ENCODE assay signal across 8 cellular contexts in genomic region chr10:91887075-91887899, GRCh38. TPM values are rescaled to one million over a fixed set of nuclear protein-coding genes. Genes with fewer than 3 reads are reported as not detected.
DNase-seq lines count a peak whose midpoint lies in the region; ATAC-seq and TF ChIP-seq lines count a peak whose summit lies in the region.

No MANE protein-coding gene starts in this region.

- no peak overlapping the region for H3K27ac ChIP-seq in PC-9

- peak overlapping the region; percentile 47; the same call in 1 of the 2 replicates for H3K4me3 ChIP-seq in PC-9
- H3K4me3 ChIP-seq in retinal pigment epithelial cell (ENCODE audit: low read length), result peak overlapping the region; percentile 55

- BruUV-seq in PC-9 (replicated peaks; lab: Mats Ljungman, UMichigan), result no TSS peak

- DNase-seq in GM13976 (ENCODE audit: low spot score) (peak; percentile 68), PC-9 (no peak), astrocyte of the hippocampus (ENCODE audit: low read depth, low spot score) (peak; percentile 82), iPS DF 4.7 (ENCODE audit: extremely low read depth, low spot score) (peak; percentile 85), retinal pigment epithelial cell (ENCODE audit: low read depth) (peak; percentile 48), SIG-M5 (lab: John Stamatoyannopoulos, UW) (no peak)

- no peaks in the 10 kb centered on the region for H3K79me2 ChIP-seq in PC-9 (ENCODE audit: low read depth)

- no peaks in the 10 kb centered on the region for H3K9me2 ChIP-seq in PC-9 (ENCODE audit: insufficient read depth)

- H3K4me2 ChIP-seq in PC-9, result peak overlapping the region; percentile 76

- CTCF ChIA-PET in PC-9 (lab: Charles Lee), result no interaction called here

- no peaks in the 10 kb centered on the region for H3K36me3 ChIP-seq in PC-9 (ENCODE audit: low read depth)

- H4K20me1 ChIP-seq in PC-9 (ENCODE audit: insufficient read depth), result no peaks in the 10 kb centered on the region

- peaks cover 10% of the 10 kb centered on the region; the same call in 1 of the 2 replicates for H3F3A ChIP-seq in PC-9 (ENCODE audit: insufficient read depth, low read depth)

- no peaks in the 10 kb centered on the region for H3K27me3 ChIP-seq in PC-9 (ENCODE audit: insufficient read depth, low read depth)

- in situ Hi-C loops in GM13976 (cut with MboI; ENCODE audit: low sequenced_read_pairs, unreplicated experiment), result no loop called here

- intact Hi-C loops in PC-9 (cut with micrococcal nuclease; ENCODE audit: unreplicated experiment), result no loop called here

- peaks cover 13% of the 10 kb centered on the region; the same call in 1 of the 2 replicates for H3K4me1 ChIP-seq in PC-9 (replicated peaks; ENCODE audit: insufficient read depth)

- POLR2A ChIA-PET in PC-9 (lab: Charles Lee; ENCODE audit: unreplicated experiment), result interaction anchor here (0.5 to 0.7 kb wide), 2 partner anchors 21 to 1125 kb away, joined by 3 to 4 read pairs; no protein-coding TSS in a partner anchor

- ATAC-seq in GM21367 (IDR thresholded peaks at IDR 0.05; ENCODE audit: unreplicated experiment), result no peak
- no peak for ATAC-seq in GM18520 (IDR thresholded peaks at IDR 0.05; ENCODE audit: unreplicated experiment)

- peak overlapping the region; percentile 70 for H2AFZ ChIP-seq in PC-9

- TF ChIP-seq CTCF in GM13976 (IDR thresholded peaks at IDR 0.05; ENCODE audit: borderline replicate concordance, control extremely low read depth, extremely low read depth, insufficient read depth, missing control alignments), result no peak
- no peak for TF ChIP-seq CTCF in PC-9 (conservative IDR thresholded peaks at IDR 0.05)
- no peak for TF ChIP-seq CTCF in retinal pigment epithelial cell (conservative IDR thresholded peaks at IDR 0.05; ENCODE audit: low read depth, low read length)

- no peaks in the 10 kb centered on the region for H3K9me3 ChIP-seq in PC-9 (ENCODE audit: insufficient read depth, low read depth)

RNA-seq across cellular contexts. Expression of gene FGFBP3, which starts 22.0 kb away (rescaled TPM):
- 0.68 and 1.0 TPM in 2 replicates for total RNA-seq in PC-9 (2021)

RNA-seq across cellular contexts. Expression of gene BTAF1, which starts 36.3 kb away (rescaled TPM):
- total RNA-seq in PC-9 (2021), result 16.7 and 19.0 TPM in 2 replicates

Comparison
In these comparisons a context has a peak if more than half of its experiments do, and no peak if none do; other contexts are left out.
1. DNase-seq: peak in GM13976 (single experiment), astrocyte of the hippocampus (single experiment), iPS DF 4.7 (single experiment) and retinal pigment epithelial cell (single experiment); none in PC-9 (0 of 2) and SIG-M5 (single experiment).